Comparison of ENCODE assay signal across 1 cellular context in the genomic region with DNA sequence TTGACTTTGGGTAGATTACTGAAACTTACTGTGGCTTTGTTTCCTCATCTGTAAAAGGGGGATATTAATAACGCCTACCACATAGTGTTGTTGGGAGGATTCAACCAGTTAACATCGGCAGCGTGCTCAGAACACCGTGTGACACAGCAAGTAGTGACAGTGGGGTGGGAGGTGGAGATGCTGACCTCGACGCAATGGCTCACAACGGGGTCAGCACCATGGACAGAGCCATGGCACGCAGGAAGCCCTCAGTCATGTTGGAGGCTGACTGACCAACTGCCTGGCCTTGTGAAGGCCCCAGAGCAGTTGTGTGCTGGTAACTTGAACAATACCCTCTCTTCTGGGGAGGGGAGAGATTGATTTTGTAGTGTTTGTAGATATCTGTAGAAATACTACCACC.
A peak's percentile ranks its signal among the peaks of the same experiment; 100 is the strongest.
TF ChIP-seq lines count a peak whose summit lies in the region.

No MANE protein-coding gene starts in this region.

TF ChIP-seq in HepG2, 621 proteins besides CTCF, POLR2A, EP300 and RAD21 (continued from another document and continues in another):
- TF ChIP-seq, protein P1, sequence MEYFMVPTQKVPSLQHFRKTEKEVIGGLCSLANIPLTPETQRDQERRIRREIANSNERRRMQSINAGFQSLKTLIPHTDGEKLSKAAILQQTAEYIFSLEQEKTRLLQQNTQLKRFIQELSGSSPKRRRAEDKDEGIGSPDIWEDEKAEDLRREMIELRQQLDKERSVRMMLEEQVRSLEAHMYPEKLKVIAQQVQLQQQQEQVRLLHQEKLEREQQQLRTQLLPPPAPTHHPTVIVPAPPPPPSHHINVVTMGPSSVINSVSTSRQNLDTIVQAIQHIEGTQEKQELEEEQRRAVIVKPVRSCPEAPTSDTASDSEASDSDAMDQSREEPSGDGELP (IDR thresholded peaks at IDR 0.05; ENCODE audit: borderline replicate concordance, low read depth) = no peak
- TF ChIP-seq RBAK (CRISPR knock-in tag; IDR thresholded peaks at IDR 0.05) = no peak
- TF ChIP-seq ZNF441 (CRISPR knock-in tag; IDR thresholded peaks at IDR 0.05; ENCODE audit: borderline replicate concordance) = peak; percentile 62; the same call in 1 of the 2 replicates
- TF ChIP-seq ZNF790 (CRISPR knock-in tag; IDR thresholded peaks at IDR 0.05; ENCODE audit: borderline replicate concordance) = no peak
- TF ChIP-seq, protein P2, sequence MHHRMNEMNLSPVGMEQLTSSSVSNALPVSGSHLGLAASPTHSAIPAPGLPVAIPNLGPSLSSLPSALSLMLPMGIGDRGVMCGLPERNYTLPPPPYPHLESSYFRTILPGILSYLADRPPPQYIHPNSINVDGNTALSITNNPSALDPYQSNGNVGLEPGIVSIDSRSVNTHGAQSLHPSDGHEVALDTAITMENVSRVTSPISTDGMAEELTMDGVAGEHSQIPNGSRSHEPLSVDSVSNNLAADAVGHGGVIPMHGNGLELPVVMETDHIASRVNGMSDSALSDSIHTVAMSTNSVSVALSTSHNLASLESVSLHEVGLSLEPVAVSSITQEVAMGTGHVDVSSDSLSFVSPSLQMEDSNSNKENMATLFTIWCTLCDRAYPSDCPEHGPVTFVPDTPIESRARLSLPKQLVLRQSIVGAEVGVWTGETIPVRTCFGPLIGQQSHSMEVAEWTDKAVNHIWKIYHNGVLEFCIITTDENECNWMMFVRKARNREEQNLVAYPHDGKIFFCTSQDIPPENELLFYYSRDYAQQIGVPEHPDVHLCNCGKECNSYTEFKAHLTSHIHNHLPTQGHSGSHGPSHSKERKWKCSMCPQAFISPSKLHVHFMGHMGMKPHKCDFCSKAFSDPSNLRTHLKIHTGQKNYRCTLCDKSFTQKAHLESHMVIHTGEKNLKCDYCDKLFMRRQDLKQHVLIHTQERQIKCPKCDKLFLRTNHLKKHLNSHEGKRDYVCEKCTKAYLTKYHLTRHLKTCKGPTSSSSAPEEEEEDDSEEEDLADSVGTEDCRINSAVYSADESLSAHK (CRISPR knock-in tag; IDR thresholded peaks at IDR 0.05; ENCODE audit: borderline replicate concordance) = no peak
- TF ChIP-seq MEIS1 (CRISPR knock-in tag; IDR thresholded peaks at IDR 0.05; ENCODE audit: borderline replicate concordance) = no peak
- 0 out of 2 replicates have a peak, but pooled peaks have one; percentile 38 for TF ChIP-seq FOXO1 (CRISPR knock-in tag; IDR thresholded peaks at IDR 0.05)
- TF ChIP-seq ZBTB7A (CRISPR knock-in tag; IDR thresholded peaks at IDR 0.05) = no peak
- no peak for TF ChIP-seq ZNF883 (CRISPR knock-in tag; IDR thresholded peaks at IDR 0.05; ENCODE audit: not compliant biosample characterization)
- no peak for TF ChIP-seq ZFP90 (CRISPR knock-in tag; IDR thresholded peaks at IDR 0.05; ENCODE audit: borderline replicate concordance)
- TF ChIP-seq, protein P3, sequence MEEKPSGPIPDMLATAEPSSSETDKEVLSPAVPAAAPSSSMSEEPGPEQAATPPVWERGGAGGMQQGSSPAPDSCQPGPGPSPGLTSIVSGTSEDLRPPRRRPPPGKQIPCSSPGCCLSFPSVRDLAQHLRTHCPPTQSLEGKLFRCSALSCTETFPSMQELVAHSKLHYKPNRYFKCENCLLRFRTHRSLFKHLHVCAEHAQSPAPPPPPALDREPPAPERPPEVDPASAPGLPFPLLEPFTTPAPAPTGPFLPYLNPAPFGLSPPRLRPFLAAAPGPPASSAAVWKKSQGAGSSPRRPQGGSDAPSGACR (CRISPR knock-in tag; IDR thresholded peaks at IDR 0.05) = no peak
- TF ChIP-seq, protein P4, sequence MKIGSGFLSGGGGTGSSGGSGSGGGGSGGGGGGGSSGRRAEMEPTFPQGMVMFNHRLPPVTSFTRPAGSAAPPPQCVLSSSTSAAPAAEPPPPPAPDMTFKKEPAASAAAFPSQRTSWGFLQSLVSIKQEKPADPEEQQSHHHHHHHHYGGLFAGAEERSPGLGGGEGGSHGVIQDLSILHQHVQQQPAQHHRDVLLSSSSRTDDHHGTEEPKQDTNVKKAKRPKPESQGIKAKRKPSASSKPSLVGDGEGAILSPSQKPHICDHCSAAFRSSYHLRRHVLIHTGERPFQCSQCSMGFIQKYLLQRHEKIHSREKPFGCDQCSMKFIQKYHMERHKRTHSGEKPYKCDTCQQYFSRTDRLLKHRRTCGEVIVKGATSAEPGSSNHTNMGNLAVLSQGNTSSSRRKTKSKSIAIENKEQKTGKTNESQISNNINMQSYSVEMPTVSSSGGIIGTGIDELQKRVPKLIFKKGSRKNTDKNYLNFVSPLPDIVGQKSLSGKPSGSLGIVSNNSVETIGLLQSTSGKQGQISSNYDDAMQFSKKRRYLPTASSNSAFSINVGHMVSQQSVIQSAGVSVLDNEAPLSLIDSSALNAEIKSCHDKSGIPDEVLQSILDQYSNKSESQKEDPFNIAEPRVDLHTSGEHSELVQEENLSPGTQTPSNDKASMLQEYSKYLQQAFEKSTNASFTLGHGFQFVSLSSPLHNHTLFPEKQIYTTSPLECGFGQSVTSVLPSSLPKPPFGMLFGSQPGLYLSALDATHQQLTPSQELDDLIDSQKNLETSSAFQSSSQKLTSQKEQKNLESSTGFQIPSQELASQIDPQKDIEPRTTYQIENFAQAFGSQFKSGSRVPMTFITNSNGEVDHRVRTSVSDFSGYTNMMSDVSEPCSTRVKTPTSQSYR (CRISPR knock-in tag; IDR thresholded peaks at IDR 0.05; ENCODE audit: borderline replicate concordance) = 0 out of 2 replicates have a peak, but pooled peaks have one; percentile 46
- TF ChIP-seq, protein P5, sequence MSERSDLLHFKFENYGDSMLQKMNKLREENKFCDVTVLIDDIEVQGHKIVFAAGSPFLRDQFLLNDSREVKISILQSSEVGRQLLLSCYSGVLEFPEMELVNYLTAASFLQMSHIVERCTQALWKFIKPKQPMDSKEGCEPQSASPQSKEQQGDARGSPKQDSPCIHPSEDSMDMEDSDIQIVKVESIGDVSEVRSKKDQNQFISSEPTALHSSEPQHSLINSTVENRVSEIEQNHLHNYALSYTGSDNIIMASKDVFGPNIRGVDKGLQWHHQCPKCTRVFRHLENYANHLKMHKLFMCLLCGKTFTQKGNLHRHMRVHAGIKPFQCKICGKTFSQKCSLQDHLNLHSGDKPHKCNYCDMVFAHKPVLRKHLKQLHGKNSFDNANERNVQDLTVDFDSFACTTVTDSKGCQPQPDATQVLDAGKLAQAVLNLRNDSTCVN (CRISPR knock-in tag; IDR thresholded peaks at IDR 0.05; ENCODE audit: borderline replicate concordance) = peak; percentile 78; the same call in 1 of the 2 replicates
- TF ChIP-seq HDAC2 (CRISPR knock-in tag; IDR thresholded peaks at IDR 0.05) = 0 out of 2 replicates have a peak, but pooled peaks have one; percentile 48
- TF ChIP-seq, protein P6, sequence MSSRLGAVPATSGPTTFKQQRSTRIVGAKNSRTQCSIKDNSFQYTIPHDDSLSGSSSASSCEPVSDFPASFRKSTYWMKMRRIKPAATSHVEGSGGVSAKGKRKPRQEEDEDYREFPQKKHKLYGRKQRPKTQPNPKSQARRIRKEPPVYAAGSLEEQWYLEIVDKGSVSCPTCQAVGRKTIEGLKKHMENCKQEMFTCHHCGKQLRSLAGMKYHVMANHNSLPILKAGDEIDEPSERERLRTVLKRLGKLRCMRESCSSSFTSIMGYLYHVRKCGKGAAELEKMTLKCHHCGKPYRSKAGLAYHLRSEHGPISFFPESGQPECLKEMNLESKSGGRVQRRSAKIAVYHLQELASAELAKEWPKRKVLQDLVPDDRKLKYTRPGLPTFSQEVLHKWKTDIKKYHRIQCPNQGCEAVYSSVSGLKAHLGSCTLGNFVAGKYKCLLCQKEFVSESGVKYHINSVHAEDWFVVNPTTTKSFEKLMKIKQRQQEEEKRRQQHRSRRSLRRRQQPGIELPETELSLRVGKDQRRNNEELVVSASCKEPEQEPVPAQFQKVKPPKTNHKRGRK (CRISPR knock-in tag; IDR thresholded peaks at IDR 0.05) = no peak
- TF ChIP-seq, protein P7, sequence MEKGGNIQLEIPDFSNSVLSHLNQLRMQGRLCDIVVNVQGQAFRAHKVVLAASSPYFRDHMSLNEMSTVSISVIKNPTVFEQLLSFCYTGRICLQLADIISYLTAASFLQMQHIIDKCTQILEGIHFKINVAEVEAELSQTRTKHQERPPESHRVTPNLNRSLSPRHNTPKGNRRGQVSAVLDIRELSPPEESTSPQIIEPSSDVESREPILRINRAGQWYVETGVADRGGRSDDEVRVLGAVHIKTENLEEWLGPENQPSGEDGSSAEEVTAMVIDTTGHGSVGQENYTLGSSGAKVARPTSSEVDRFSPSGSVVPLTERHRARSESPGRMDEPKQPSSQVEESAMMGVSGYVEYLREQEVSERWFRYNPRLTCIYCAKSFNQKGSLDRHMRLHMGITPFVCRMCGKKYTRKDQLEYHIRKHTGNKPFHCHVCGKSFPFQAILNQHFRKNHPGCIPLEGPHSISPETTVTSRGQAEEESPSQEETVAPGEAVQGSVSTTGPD (CRISPR knock-in tag; IDR thresholded peaks at IDR 0.05) = no peak
- TF ChIP-seq, protein P8, sequence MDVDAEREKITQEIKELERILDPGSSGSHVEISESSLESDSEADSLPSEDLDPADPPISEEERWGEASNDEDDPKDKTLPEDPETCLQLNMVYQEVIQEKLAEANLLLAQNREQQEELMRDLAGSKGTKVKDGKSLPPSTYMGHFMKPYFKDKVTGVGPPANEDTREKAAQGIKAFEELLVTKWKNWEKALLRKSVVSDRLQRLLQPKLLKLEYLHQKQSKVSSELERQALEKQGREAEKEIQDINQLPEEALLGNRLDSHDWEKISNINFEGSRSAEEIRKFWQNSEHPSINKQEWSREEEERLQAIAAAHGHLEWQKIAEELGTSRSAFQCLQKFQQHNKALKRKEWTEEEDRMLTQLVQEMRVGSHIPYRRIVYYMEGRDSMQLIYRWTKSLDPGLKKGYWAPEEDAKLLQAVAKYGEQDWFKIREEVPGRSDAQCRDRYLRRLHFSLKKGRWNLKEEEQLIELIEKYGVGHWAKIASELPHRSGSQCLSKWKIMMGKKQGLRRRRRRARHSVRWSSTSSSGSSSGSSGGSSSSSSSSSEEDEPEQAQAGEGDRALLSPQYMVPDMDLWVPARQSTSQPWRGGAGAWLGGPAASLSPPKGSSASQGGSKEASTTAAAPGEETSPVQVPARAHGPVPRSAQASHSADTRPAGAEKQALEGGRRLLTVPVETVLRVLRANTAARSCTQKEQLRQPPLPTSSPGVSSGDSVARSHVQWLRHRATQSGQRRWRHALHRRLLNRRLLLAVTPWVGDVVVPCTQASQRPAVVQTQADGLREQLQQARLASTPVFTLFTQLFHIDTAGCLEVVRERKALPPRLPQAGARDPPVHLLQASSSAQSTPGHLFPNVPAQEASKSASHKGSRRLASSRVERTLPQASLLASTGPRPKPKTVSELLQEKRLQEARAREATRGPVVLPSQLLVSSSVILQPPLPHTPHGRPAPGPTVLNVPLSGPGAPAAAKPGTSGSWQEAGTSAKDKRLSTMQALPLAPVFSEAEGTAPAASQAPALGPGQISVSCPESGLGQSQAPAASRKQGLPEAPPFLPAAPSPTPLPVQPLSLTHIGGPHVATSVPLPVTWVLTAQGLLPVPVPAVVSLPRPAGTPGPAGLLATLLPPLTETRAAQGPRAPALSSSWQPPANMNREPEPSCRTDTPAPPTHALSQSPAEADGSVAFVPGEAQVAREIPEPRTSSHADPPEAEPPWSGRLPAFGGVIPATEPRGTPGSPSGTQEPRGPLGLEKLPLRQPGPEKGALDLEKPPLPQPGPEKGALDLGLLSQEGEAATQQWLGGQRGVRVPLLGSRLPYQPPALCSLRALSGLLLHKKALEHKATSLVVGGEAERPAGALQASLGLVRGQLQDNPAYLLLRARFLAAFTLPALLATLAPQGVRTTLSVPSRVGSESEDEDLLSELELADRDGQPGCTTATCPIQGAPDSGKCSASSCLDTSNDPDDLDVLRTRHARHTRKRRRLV (CRISPR knock-in tag; IDR thresholded peaks at IDR 0.05) = no peak
- TF ChIP-seq MAFK (conservative IDR thresholded peaks at IDR 0.05 in 1 of 2, IDR thresholded peaks at IDR 0.05 in 1 of 2; ENCODE audit: low read length in 2 of 2) = peak; percentile 29 to 53; a peak in 2 of 4 replicates
- no peak for TF ChIP-seq SRSF1 (optimal IDR thresholded peaks at IDR 0.05; ENCODE audit: low read depth, low read length)
- TF ChIP-seq, protein P9, sequence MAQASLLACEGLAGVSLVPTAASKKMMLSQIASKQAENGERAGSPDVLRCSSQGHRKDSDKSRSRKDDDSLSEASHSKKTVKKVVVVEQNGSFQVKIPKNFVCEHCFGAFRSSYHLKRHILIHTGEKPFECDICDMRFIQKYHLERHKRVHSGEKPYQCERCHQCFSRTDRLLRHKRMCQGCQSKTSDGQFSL (CRISPR knock-in tag; IDR thresholded peaks at IDR 0.05) = no peak
- TF ChIP-seq MAFF (IDR thresholded peaks at IDR 0.05; ENCODE audit: low read depth, low read length) = peak; percentile 48; the same call in 1 of the 2 replicates
- TF ChIP-seq ZKSCAN5 (CRISPR knock-in tag; IDR thresholded peaks at IDR 0.05) = no peak
- no peak for TF ChIP-seq SETDB1 (CRISPR knock-in tag; IDR thresholded peaks at IDR 0.05; ENCODE audit: borderline replicate concordance)
- TF ChIP-seq ZNF562 (CRISPR knock-in tag; IDR thresholded peaks at IDR 0.05; ENCODE audit: borderline replicate concordance) = no peak
- TF ChIP-seq, protein P10, sequence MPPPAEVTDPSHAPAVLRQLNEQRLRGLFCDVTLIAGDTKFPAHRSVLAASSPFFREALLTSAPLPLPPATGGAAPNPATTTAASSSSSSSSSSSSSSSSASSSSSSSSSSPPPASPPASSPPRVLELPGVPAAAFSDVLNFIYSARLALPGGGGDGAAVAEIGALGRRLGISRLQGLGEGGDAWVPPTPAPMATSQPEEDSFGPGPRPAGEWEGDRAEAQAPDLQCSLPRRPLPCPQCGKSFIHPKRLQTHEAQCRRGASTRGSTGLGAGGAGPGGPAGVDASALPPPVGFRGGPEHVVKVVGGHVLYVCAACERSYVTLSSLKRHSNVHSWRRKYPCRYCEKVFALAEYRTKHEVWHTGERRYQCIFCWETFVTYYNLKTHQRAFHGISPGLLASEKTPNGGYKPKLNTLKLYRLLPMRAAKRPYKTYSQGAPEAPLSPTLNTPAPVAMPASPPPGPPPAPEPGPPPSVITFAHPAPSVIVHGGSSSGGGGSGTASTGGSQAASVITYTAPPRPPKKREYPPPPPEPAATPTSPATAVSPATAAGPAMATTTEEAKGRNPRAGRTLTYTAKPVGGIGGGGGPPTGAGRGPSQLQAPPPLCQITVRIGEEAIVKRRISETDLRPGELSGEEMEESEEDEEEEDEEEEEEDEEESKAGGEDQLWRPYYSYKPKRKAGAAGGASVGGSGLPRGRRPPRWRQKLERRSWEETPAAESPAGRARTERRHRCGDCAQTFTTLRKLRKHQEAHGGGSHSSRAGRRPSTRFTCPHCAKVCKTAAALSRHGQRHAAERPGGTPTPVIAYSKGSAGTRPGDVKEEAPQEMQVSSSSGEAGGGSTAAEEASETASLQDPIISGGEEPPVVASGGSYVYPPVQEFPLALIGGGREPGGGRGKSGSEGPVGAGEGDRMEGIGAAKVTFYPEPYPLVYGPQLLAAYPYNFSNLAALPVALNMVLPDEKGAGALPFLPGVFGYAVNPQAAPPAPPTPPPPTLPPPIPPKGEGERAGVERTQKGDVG (CRISPR knock-in tag; IDR thresholded peaks at IDR 0.05; ENCODE audit: borderline replicate concordance) = no peak
